Comparison of ENCODE assay signal across 1 cellular context in the genomic region with DNA sequence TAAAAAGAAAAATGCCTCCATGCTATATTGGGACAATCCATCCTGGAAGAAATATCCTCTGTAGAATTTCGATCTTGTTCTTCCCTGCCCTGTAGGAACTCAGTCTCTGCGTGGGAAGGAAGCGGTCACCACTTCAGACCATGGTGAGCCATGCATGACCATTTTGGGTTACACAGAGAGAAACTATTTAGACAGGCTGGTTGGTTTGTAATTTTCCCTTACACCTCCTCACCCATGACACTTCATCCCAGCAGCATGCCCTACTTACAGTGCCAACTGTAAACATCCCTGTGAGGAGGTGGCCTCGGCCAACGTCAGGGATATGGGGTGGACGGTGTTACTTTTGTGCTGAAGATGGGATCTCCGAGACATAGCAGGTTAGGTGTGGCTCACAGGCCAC.
TF ChIP-seq lines count a peak whose summit lies in the region.

No MANE protein-coding gene starts in this region.

TF ChIP-seq in SK-N-SH treated with all-trans-retinoic acid at 6 μM for 48 hours, 23 proteins besides CTCF, POLR2A, EP300 and RAD21 (continued from another document):
- TF ChIP-seq, protein P1, sequence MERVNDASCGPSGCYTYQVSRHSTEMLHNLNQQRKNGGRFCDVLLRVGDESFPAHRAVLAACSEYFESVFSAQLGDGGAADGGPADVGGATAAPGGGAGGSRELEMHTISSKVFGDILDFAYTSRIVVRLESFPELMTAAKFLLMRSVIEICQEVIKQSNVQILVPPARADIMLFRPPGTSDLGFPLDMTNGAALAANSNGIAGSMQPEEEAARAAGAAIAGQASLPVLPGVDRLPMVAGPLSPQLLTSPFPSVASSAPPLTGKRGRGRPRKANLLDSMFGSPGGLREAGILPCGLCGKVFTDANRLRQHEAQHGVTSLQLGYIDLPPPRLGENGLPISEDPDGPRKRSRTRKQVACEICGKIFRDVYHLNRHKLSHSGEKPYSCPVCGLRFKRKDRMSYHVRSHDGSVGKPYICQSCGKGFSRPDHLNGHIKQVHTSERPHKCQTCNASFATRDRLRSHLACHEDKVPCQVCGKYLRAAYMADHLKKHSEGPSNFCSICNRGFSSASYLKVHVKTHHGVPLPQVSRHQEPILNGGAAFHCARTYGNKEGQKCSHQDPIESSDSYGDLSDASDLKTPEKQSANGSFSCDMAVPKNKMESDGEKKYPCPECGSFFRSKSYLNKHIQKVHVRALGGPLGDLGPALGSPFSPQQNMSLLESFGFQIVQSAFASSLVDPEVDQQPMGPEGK (CRISPR knock-in tag; IDR thresholded peaks at IDR 0.05; ENCODE audit: borderline replicate concordance): no peak
- TF ChIP-seq TOX (CRISPR knock-in tag; IDR thresholded peaks at IDR 0.05; ENCODE audit: borderline replicate concordance): no peak
- no peak for TF ChIP-seq RARB (CRISPR knock-in tag; IDR thresholded peaks at IDR 0.05)
- no peak for TF ChIP-seq ZFP30 (CRISPR knock-in tag; IDR thresholded peaks at IDR 0.05)
